Comparison of ENCODE assay signal across 24 cellular contexts in the genomic region with DNA sequence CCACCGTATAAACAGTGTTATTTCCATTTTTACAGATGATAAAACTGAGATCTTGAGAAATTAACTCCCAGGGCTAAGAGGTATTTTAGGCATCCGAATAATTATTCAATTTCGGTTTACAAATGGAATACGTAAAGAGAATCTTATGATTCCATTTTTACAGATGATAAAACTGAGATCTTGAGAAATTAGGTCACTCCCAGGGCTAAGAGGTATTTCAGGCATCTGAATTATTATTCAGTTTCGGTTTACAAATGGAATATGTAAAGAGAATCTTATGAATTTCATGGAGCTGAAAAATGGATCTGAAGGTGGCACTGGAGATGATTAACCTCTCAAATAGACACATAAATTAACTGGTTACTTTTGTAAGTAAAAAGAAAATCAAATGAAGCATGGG. TPM values are rescaled to one million over a fixed set of nuclear protein-coding genes. Genes with fewer than 3 reads are reported as not detected.
DNase-seq lines count a peak whose midpoint lies in the region; ATAC-seq and TF ChIP-seq lines count a peak whose summit lies in the region.
"Had no signal": no experiment of that assay in that cellular context is flagged by ENCODE, and none has a peak within 500 bp of the region (broad histone marks: within the 10 kb centered on the region; RNA-seq: fewer than 3 reads in every experiment).

No MANE protein-coding gene starts in this region.

- intact Hi-C loops in activated CD4-positive, alpha-beta T cell treated with anti-CD3 and anti-CD28 coated beads, Interleukin-2, amount 10 ng/mL, durations not matched to agents 24 days and 14 days (cut with micrococcal nuclease), result no loop called here

- TF ChIP-seq CTCF in coronary artery (IDR thresholded peaks at IDR 0.05), result no peak
- TF ChIP-seq CTCF in osteocyte (IDR thresholded peaks at IDR 0.05), result no peak

- peak overlapping the region; percentile 20 for H3K4me3 ChIP-seq in coronary artery
- H3K4me3 ChIP-seq: GM23338, MG63, SJSA1 had no signal

- no peaks in the 10 kb centered on the region for H3K9me3 Mint-ChIP-seq in osteocyte (ENCODE audit: unreplicated experiment)
- H3K9me3 Mint-ChIP-seq in activated CD4-positive, alpha-beta T cell treated with anti-CD3 and anti-CD28 coated beads, Interleukin-2, amount 10 ng/mL, durations not matched to agents 24 days and 14 days, result no peaks in the 10 kb centered on the region
- H3K9me3 Mint-ChIP-seq: GM23338, H9, HFFc6 had no signal

- H3K27ac Mint-ChIP-seq in osteocyte (ENCODE audit: unreplicated experiment), result peak overlapping the region; percentile 52
- no peak overlapping the region for H3K27ac Mint-ChIP-seq in activated CD4-positive, alpha-beta T cell treated with anti-CD3 and anti-CD28 coated beads, Interleukin-2, amount 10 ng/mL, durations not matched to agents 24 days and 14 days
- H3K27ac Mint-ChIP-seq: GM23338, H9, HFFc6 had no signal

- in situ Hi-C loops in KBM-7 (cut with MboI; ENCODE audit: low pct_unique_long_range_greater_than_20kb, low sequenced_read_pairs), result no loop called here

- no peak for ATAC-seq in SK-N-SH treated with all-trans-retinoic acid at 6 μM for 48 hours
- ATAC-seq: GM23338 had no signal

- H3K4me1 Mint-ChIP-seq in osteocyte (ENCODE audit: unreplicated experiment), result peaks cover 39% of the 10 kb centered on the region
- H3K4me1 Mint-ChIP-seq in activated CD4-positive, alpha-beta T cell treated with anti-CD3 and anti-CD28 coated beads, Interleukin-2, amount 10 ng/mL, durations not matched to agents 24 days and 14 days, result no peaks in the 10 kb centered on the region

- no peaks in the 10 kb centered on the region for H3K36me3 Mint-ChIP-seq in osteocyte (ENCODE audit: unreplicated experiment)
- no peaks in the 10 kb centered on the region for H3K36me3 Mint-ChIP-seq in activated CD4-positive, alpha-beta T cell treated with anti-CD3 and anti-CD28 coated beads, Interleukin-2, amount 10 ng/mL, durations not matched to agents 24 days and 14 days (ENCODE audit: low read depth)

- DNase-seq in EL (peak; percentile 54), coronary artery (ENCODE audit: low spot score) (no peak), osteocyte (ENCODE audit: extremely low spot score, unreplicated experiment) (no peak), ureter (ENCODE audit: low spot score) (no peak), KBM-7 (no peak), NCI-H2227 (lab: John Stamatoyannopoulos, UW; ENCODE audit: unreplicated experiment) (no peak)
- DNase-seq in activated CD4-positive, alpha-beta T cell treated with anti-CD3 and anti-CD28 coated beads, Interleukin-2, amount 10 ng/mL, durations not matched to agents 24 days and 14 days, result no peak
- DNase-seq: 8988T, Calu3, DMS153, DND-41, H9, HFFc6, KG1, MG63, NCI-H1105 treated with DMSO at 0.1 percent for 48 hours, NCI-H2029, NCI-H526 treated with DMSO at 0.1 percent for 48 hours, Right ventricle myocardium superior, RPMI8226 had no signal

- H3K4me3 Mint-ChIP-seq in osteocyte (ENCODE audit: unreplicated experiment), result no peak overlapping the region
- H3K4me3 Mint-ChIP-seq in activated CD4-positive, alpha-beta T cell treated with anti-CD3 and anti-CD28 coated beads, Interleukin-2, amount 10 ng/mL, durations not matched to agents 24 days and 14 days, result no peak overlapping the region
- H3K4me3 Mint-ChIP-seq: GM23338, H9, HFFc6 had no signal

- H3K27me3 Mint-ChIP-seq in osteocyte (ENCODE audit: unreplicated experiment), result no peaks in the 10 kb centered on the region
- H3K27me3 Mint-ChIP-seq in activated CD4-positive, alpha-beta T cell treated with anti-CD3 and anti-CD28 coated beads, Interleukin-2, amount 10 ng/mL, durations not matched to agents 24 days and 14 days, result peaks cover 30% of the 10 kb centered on the region

- peak overlapping the region in 1 of 2 donors; percentile 55 for H3K27ac ChIP-seq in coronary artery
- H3K27ac ChIP-seq: SJSA1 had no signal

TF ChIP-seq in SK-N-SH treated with all-trans-retinoic acid at 6 μM for 48 hours, 23 proteins besides CTCF, POLR2A, EP300 and RAD21:
- TF ChIP-seq ISL1 (CRISPR knock-in tag; IDR thresholded peaks at IDR 0.05) (0 out of 2 replicates have a peak, but pooled peaks have one; percentile 23), TOX (CRISPR knock-in tag; IDR thresholded peaks at IDR 0.05; ENCODE audit: borderline replicate concordance) (no peak)

RNA-seq across cellular contexts. Expression of a gene that starts 44.2 kb away (rescaled TPM):
- total RNA-seq in osteocyte (0.73 and 1.5 TPM in 2 replicates), ureter (not detected)
- not detected in 2 replicates for total RNA-seq in activated CD4-positive, alpha-beta T cell treated with anti-CD3 and anti-CD28 coated beads, Interleukin-2, amount 10 ng/mL, durations not matched to agents 24 days and 14 days
- total RNA-seq: Calu3, NCI-H460 had no signal
